8 cellular contexts compared by ENCODE assay signal in genomic region chr10:87817291-87817872, GRCh38. TPM values are rescaled to one million over a fixed set of nuclear protein-coding genes. Genes with fewer than 3 reads are reported as not detected.
DNase-seq lines count a peak whose midpoint lies in the region; ATAC-seq and TF ChIP-seq lines count a peak whose summit lies in the region.

No MANE protein-coding gene starts in this region.

- H2AFZ ChIP-seq in smooth muscle cell (ENCODE audit: low read depth): peak overlapping the region; percentile 95

- no peaks in the 10 kb centered on the region for H3F3A ChIP-seq in smooth muscle cell (ENCODE audit: low read depth)

- peaks cover 15% of the 10 kb centered on the region for H3K4me1 ChIP-seq in smooth muscle cell (ENCODE audit: low read depth)

- POLR2A ChIA-PET in BJ (lab: Charles Lee): no interaction called here
- POLR2A ChIA-PET in activated CD4-positive, alpha-beta memory T cell treated with anti-CD3 and anti-CD28 coated beads, Interleukin-2, amount 10 ng/mL, durations not matched to agents 7 days and 5 days (lab: Charles Lee): interaction anchor here (0.6 to 3.5 kb wide), 14 partner anchors 11 to 1173 kb away, joined by 3 to 74 read pairs (median 5); partner anchors contain the start of genes FAS, KLLN, PTEN and STAMBPL1

- H4K20me1 ChIP-seq in smooth muscle cell (ENCODE audit: low read depth): peaks cover 32% of the 10 kb centered on the region

- peak overlapping the region; percentile 70 for H3K27ac ChIP-seq in smooth muscle cell (ENCODE audit: low read depth)

- DNase-seq in BJ (ENCODE audit: low read depth) (no peak), left ventricle myocardium superior (no peak), smooth muscle cell (lab: John Stamatoyannopoulos, UW; ENCODE audit: unreplicated experiment) (no peak), GM19240 (ENCODE audit: insufficient read length, low spot score) (no peak)
- DNase-seq in activated CD4-positive, alpha-beta memory T cell treated with anti-CD3 and anti-CD28 coated beads, Interleukin-2, amount 10 ng/mL, durations not matched to agents 7 days and 5 days: no peak
- DNase-seq in activated CD8-positive, alpha-beta memory T cell treated with anti-CD3 and anti-CD28 coated beads, Interleukin-2, amount 50 U/mL, for 4 hours: no peak

- WGBS in smooth muscle cell (ENCODE audit: low lambda C conversion rate): 3% methylated on average over 19 of the region's 19 CpGs

- H3K27me3 ChIP-seq in BJ (ENCODE audit: control insufficient read depth, insufficient read depth, low read length) (no peaks in the 10 kb centered on the region), smooth muscle cell (ENCODE audit: low read depth) (no peaks in the 10 kb centered on the region)

- peaks cover 26% of the 10 kb centered on the region for H3K36me3 Mint-ChIP-seq in activated CD4-positive, alpha-beta memory T cell treated with anti-CD3 and anti-CD28 coated beads, Interleukin-2, amount 10 ng/mL, durations not matched to agents 7 days and 5 days (ENCODE audit: low read depth)

- H3K79me2 ChIP-seq in smooth muscle cell (ENCODE audit: low read depth): peaks cover 56% of the 10 kb centered on the region

- H3K27me3 Mint-ChIP-seq in activated CD4-positive, alpha-beta memory T cell treated with anti-CD3 and anti-CD28 coated beads, Interleukin-2, amount 10 ng/mL, durations not matched to agents 7 days and 5 days: peaks cover 2% of the 10 kb centered on the region

- peak overlapping the region; percentile 98 for H3K4me3 Mint-ChIP-seq in activated CD4-positive, alpha-beta memory T cell treated with anti-CD3 and anti-CD28 coated beads, Interleukin-2, amount 10 ng/mL, durations not matched to agents 7 days and 5 days

- H3K4me1 Mint-ChIP-seq in activated CD4-positive, alpha-beta memory T cell treated with anti-CD3 and anti-CD28 coated beads, Interleukin-2, amount 10 ng/mL, durations not matched to agents 7 days and 5 days: peaks cover 35% of the 10 kb centered on the region

- CTCF ChIA-PET in BJ (lab: Yijun Ruan, JAX): interaction anchor here (0.5 to 0.6 kb wide), 2 partner anchors 311 to 440 kb away, joined by 3 read pairs; no protein-coding TSS in a partner anchor
- CTCF ChIA-PET in activated CD4-positive, alpha-beta memory T cell treated with anti-CD3 and anti-CD28 coated beads, Interleukin-2, amount 10 ng/mL, durations not matched to agents 7 days and 5 days (lab: Charles Lee): interaction anchor here (1.0 to 2.4 kb wide), 7 partner anchors 19 to 572 kb away, joined by 3 to 10 read pairs (median 5); partner anchors contain the start of genes KLLN and PTEN

- no peaks in the 10 kb centered on the region for H3K9me3 ChIP-seq in smooth muscle cell (replicated peaks; ENCODE audit: low read depth)

- no peak for TF ChIP-seq CTCF in BJ (IDR thresholded peaks at IDR 0.05; ENCODE audit: insufficient read depth, low read depth, low read length)
- no peak for TF ChIP-seq CTCF in smooth muscle cell (IDR thresholded peaks at IDR 0.05; ENCODE audit: borderline replicate concordance, insufficient read depth, poor library complexity, severe bottlenecking)

- peak; percentile 23 for ATAC-seq in GM19324 (IDR thresholded peaks at IDR 0.05; ENCODE audit: low FRiP score, unreplicated experiment)
- peak; percentile 17 for ATAC-seq in HG03439 (IDR thresholded peaks at IDR 0.05; ENCODE audit: unreplicated experiment)
- peak; percentile 39 for ATAC-seq in left ventricle myocardium superior

- intact Hi-C loops in left ventricle myocardium superior (cut with micrococcal nuclease): no loop called here

- H3K36me3 ChIP-seq in BJ (ENCODE audit: control insufficient read depth, insufficient read depth, low read length): no peaks in the 10 kb centered on the region
- peaks cover 4% of the 10 kb centered on the region for H3K36me3 ChIP-seq in smooth muscle cell (ENCODE audit: low read depth)

- H3K27ac Mint-ChIP-seq in activated CD4-positive, alpha-beta memory T cell treated with anti-CD3 and anti-CD28 coated beads, Interleukin-2, amount 10 ng/mL, durations not matched to agents 7 days and 5 days: peak overlapping the region; percentile 82

- no peaks in the 10 kb centered on the region for H3K9me3 Mint-ChIP-seq in activated CD4-positive, alpha-beta memory T cell treated with anti-CD3 and anti-CD28 coated beads, Interleukin-2, amount 10 ng/mL, durations not matched to agents 7 days and 5 days

- H3K4me3 ChIP-seq in BJ (ENCODE audit: low read depth, low read length) (peak overlapping the region; percentile 78), smooth muscle cell (peak overlapping the region; percentile 71)

- peak overlapping the region; percentile 81 for H3K9ac ChIP-seq in smooth muscle cell (ENCODE audit: low read depth)

- peak overlapping the region; percentile 93 for H3K4me2 ChIP-seq in smooth muscle cell

RNA-seq across cellular contexts. Expression of gene ATAD1, which starts 0.6 kb away (rescaled TPM):
- polyA plus RNA-seq in BJ (2011; rRNA removed) (13.7 and 36.1 TPM in 2 replicates), smooth muscle cell (38.1 and 39.9 TPM in 2 replicates)
- 11.1 and 12.3 TPM in 2 replicates for polyA minus RNA-seq in BJ (2011; rRNA and poly(A)+ RNA removed)
- total RNA-seq in activated CD4-positive, alpha-beta memory T cell treated with anti-CD3 and anti-CD28 coated beads, Interleukin-2, amount 10 ng/mL, durations not matched to agents 7 days and 5 days: 10 to 100 TPM; 38.5 to 42.2 TPM
- total RNA-seq in left ventricle myocardium superior (98.4 TPM), smooth muscle cell (64.0 and 71.8 TPM in 2 replicates)

RNA-seq across cellular contexts. Expression of gene KLLN, which starts 46.0 kb away (rescaled TPM):
- polyA plus RNA-seq in BJ (2011; rRNA removed): 0.42 and 0.44 TPM in 2 replicates
- 0.47 and 0.57 TPM in 2 replicates for polyA minus RNA-seq in BJ (2011; rRNA and poly(A)+ RNA removed)
- under 1 TPM; 0.81 to 0.95 TPM for total RNA-seq in activated CD4-positive, alpha-beta memory T cell treated with anti-CD3 and anti-CD28 coated beads, Interleukin-2, amount 10 ng/mL, durations not matched to agents 7 days and 5 days
- 0.47 TPM for total RNA-seq in left ventricle myocardium superior
- total RNA-seq in smooth muscle cell: 0.09 and 0.18 TPM in 2 replicates
- polyA plus RNA-seq in smooth muscle cell: 0.60 TPM in 1 of 2 replicates, not detected in the other

RNA-seq across cellular contexts. Expression of gene PTEN, which starts 46.0 kb away (rescaled TPM):
- polyA plus RNA-seq in BJ (2011; rRNA removed) (29.6 and 66.9 TPM in 2 replicates), smooth muscle cell (30.6 and 45.1 TPM in 2 replicates)
- polyA minus RNA-seq in BJ (2011; rRNA and poly(A)+ RNA removed): 55.7 and 87.5 TPM in 2 replicates
- 10 to 100 TPM; 88.5 to 89.2 TPM for total RNA-seq in activated CD4-positive, alpha-beta memory T cell treated with anti-CD3 and anti-CD28 coated beads, Interleukin-2, amount 10 ng/mL, durations not matched to agents 7 days and 5 days
- total RNA-seq in left ventricle myocardium superior (58.6 TPM), smooth muscle cell (78.3 and 87.3 TPM in 2 replicates)
